17 cellular contexts compared by ENCODE assay signal in the genomic region with DNA sequence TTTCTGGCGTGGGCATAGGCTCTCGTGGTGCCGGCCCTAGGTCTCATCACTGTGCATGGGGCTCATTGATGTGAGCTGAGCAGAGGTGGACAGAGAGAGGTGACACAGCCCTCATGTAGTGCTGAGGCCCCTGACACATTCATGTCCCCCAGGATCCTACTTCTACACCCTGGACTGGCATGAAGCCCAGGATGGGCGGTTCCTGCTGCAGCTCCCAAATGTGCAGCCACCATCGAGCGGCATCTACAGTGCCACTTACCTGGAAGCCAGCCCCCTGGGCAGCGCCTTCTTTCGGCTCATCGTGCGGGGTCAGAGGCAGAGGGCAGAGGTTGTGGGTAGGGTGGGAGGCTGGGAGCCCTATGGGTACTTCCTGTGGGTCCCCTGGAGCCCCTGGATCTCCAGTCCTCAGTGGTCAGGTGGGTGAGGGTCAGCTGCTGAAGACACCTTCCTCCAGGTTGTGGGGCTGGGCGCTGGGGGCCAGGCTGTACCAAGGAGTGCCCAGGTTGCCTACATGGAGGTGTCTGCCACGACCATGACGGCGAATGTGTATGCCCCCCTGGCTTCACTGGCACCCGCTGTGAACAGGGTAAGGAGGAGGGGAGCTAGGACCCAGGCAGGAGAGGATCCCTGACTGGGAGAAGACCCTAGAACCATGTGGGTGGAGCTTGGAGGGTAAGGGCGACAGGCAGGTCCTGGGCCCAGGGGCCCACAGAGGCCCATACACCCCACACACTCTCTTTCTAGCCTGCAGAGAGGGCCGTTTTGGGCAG. TPM values are rescaled to one million over a fixed set of nuclear protein-coding genes. Genes with fewer than 3 reads are reported as not detected.
"Had no signal": no experiment of that assay in that cellular context is flagged by ENCODE, and none has a peak within 500 bp of the region (broad histone marks: within the 10 kb centered on the region; RNA-seq: fewer than 3 reads in every experiment).

No MANE protein-coding gene starts in this region.

- H3K9me3 ChIP-seq: adrenal gland, ovary, testis, uterus had no signal

- H3K27ac ChIP-seq: adrenal gland, ovary, testis, uterus had no signal

- H3K27me3 ChIP-seq: adrenal gland, ovary, testis, uterus had no signal

- H3K4me1 ChIP-seq: adrenal gland, uterus had no signal

- H3K4me3 ChIP-seq: adrenal gland, ovary, testis, uterus had no signal

- H3K36me3 ChIP-seq: adrenal gland, ovary, uterus had no signal

- DNase-seq: activated CD4-positive, alpha-beta T cell treated with anti-CD3 and anti-CD28 coated beads, Interleukin-2, amount 50 U/mL, for 1 hour; activated naive CD4-positive, alpha-beta T cell treated with anti-CD3 and anti-CD28 coated beads, Interleukin-2, amount 10 ng/mL, durations not matched to agents 7 days and 5 days; activated T-cell treated with anti-CD3 and anti-CD28 coated beads for 4 hours; central memory CD4-positive, alpha-beta T cell; endodermal cell; immature natural killer cell; left colon; mesenchymal stem cell; ovary; stimulated activated CD4-positive, alpha-beta T cell treated with anti-CD3 and anti-CD28 coated beads, Interleukin-15, amount 100 ng/mL, for 24 hours; stimulated activated CD4-positive, alpha-beta T cell treated with anti-CD3 and anti-CD28 coated beads, Interleukin-4, amount 100 ng/mL, for 24 hours; stimulated activated naive CD8-positive, alpha-beta T cell treated with anti-CD3 and anti-CD28 coated beads, Interleukin-15, amount 100 ng/mL, for 72 hours; testis; uterus had no signal

- ATAC-seq: left colon; stimulated activated naive CD8-positive, alpha-beta T cell treated with anti-CD3 and anti-CD28 coated beads, Interleukin-15, amount 100 ng/mL, for 72 hours had no signal

RNA-seq across cellular contexts. Expression of a gene that starts 21.5 kb away (rescaled TPM):
- total RNA-seq: activated CD8-positive, alpha-beta memory T cell treated with anti-CD3 and anti-CD28 coated beads for 36 hours; activated T-helper 2 cell treated with anti-CD3 and anti-CD28 coated beads, Interferon-gamma antibody, Interleukin-2, Interleukin-4, amounts not matched to agents 10 μg/mL and 5 μg/mL and 100 μg/mL, durations not matched to agents 14 hours and 24 hours and 36 hours; adrenal gland had no signal
- polyA plus RNA-seq: adrenal gland, immature natural killer cell, ovary had no signal

RNA-seq across cellular contexts. Expression of a gene that starts 30.7 kb away (rescaled TPM):
- total RNA-seq: activated CD8-positive, alpha-beta memory T cell treated with anti-CD3 and anti-CD28 coated beads for 36 hours; activated T-helper 2 cell treated with anti-CD3 and anti-CD28 coated beads, Interferon-gamma antibody, Interleukin-2, Interleukin-4, amounts not matched to agents 10 μg/mL and 5 μg/mL and 100 μg/mL, durations not matched to agents 14 hours and 24 hours and 36 hours had no signal

RNA-seq across cellular contexts. Expression of a gene that starts 37.1 kb away (rescaled TPM):
- total RNA-seq: activated CD8-positive, alpha-beta memory T cell treated with anti-CD3 and anti-CD28 coated beads for 36 hours; activated T-helper 2 cell treated with anti-CD3 and anti-CD28 coated beads, Interferon-gamma antibody, Interleukin-2, Interleukin-4, amounts not matched to agents 10 μg/mL and 5 μg/mL and 100 μg/mL, durations not matched to agents 14 hours and 24 hours and 36 hours had no signal
